In the genomic region with DNA sequence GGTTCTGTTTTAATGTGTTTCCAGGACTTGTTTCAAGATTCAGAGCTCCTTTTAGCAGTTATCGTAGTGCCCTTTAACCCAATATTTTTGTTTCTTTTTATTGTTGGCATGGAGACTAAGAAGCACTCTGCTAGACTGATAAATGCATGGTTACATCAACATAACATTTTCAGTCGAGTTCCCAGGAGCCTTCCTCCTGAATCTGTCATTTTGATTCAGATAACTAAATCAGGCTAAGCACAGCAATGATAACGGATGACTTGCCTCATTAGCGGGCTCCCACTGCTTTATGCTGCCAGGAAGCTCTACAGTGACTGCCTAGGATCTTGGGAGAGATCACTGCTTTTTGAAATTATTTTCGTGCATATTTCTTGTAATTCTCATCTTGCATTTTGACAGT, we compare ENCODE assay signal across 1 cellular context.
TF ChIP-seq lines count a peak whose summit lies in the region.

No MANE protein-coding gene starts in this region.

TF ChIP-seq in GM23338, 12 proteins besides CTCF, POLR2A, EP300 and RAD21 (continued from another document):
- TF ChIP-seq ETS1 (IDR thresholded peaks at IDR 0.05): no peak
- no peak for TF ChIP-seq EZH2 (IDR thresholded peaks at IDR 0.05; ENCODE audit: low read depth, unreplicated experiment)
